ENCODE assay signal across 8 cellular contexts in genomic region chr12:56931474-56931978, GRCh38. TPM values are rescaled to one million over a fixed set of nuclear protein-coding genes. Genes with fewer than 3 reads are reported as not detected.
DNase-seq lines count a peak whose midpoint lies in the region; ATAC-seq and TF ChIP-seq lines count a peak whose summit lies in the region.

No MANE protein-coding gene starts in this region.

- no peaks in the 10 kb centered on the region for H3K9me3 Mint-ChIP-seq in activated CD4-positive, alpha-beta T cell treated with anti-CD3 and anti-CD28 coated beads for 36 hours (ENCODE audit: low read depth)
- no peaks in the 10 kb centered on the region for H3K9me3 Mint-ChIP-seq in activated CD8-positive, alpha-beta memory T cell treated with anti-CD3 and anti-CD28 coated beads, Interleukin-2, amount 10 ng/mL, durations not matched to agents 7 days and 5 days (ENCODE audit: low read depth)

- H3K27me3 ChIP-seq in OCI-LY1 (ENCODE audit: insufficient read depth, low read length): no peaks in the 10 kb centered on the region

- TF ChIP-seq CTCF in OCI-LY1 (IDR thresholded peaks at IDR 0.05; ENCODE audit: low read length) (no peak), fibroblast of mammary gland (conservative IDR thresholded peaks at IDR 0.05; ENCODE audit: control insufficient read depth, insufficient read depth, low read depth, low read length) (no peak)

- peak overlapping the region; percentile 7; the same call in 1 of the 2 replicates for H3K9ac ChIP-seq in OCI-LY1 (ENCODE audit: low read length)

- peak; percentile 28 for DNase-seq in activated CD4-positive, alpha-beta T cell treated with anti-CD3 and anti-CD28 coated beads for 36 hours
- no peak for DNase-seq in activated CD4-positive, alpha-beta T cell treated with anti-CD3 and anti-CD28 coated beads for 4 hours
- peak; percentile 53 for DNase-seq in fibroblast of mammary gland (ENCODE audit: low read depth)
- peak; percentile 22 for DNase-seq in skeletal muscle cell (ENCODE audit: low read depth)
- DNase-seq in activated CD8-positive, alpha-beta memory T cell treated with anti-CD3 and anti-CD28 coated beads, Interleukin-2, amount 10 ng/mL, durations not matched to agents 7 days and 5 days: no peak
- DNase-seq in amniotic stem cell (lab: John Stamatoyannopoulos, UW): no peak

- peaks cover 6% of the 10 kb centered on the region for H3K4me1 Mint-ChIP-seq in activated CD4-positive, alpha-beta T cell treated with anti-CD3 and anti-CD28 coated beads for 36 hours
- peaks cover 3% of the 10 kb centered on the region for H3K4me1 Mint-ChIP-seq in activated CD8-positive, alpha-beta memory T cell treated with anti-CD3 and anti-CD28 coated beads, Interleukin-2, amount 10 ng/mL, durations not matched to agents 7 days and 5 days

- no peaks in the 10 kb centered on the region for H3K36me3 ChIP-seq in OCI-LY1 (ENCODE audit: insufficient read depth, low read length)

- no peaks in the 10 kb centered on the region for H4K20me1 ChIP-seq in OCI-LY1 (ENCODE audit: insufficient read depth, low read length)

- no peaks in the 10 kb centered on the region for H3F3A ChIP-seq in OCI-LY1 (ENCODE audit: insufficient read depth, low read length)

- H3K9me3 ChIP-seq in OCI-LY1 (ENCODE audit: low read length): no peaks in the 10 kb centered on the region

- ATAC-seq in activated CD4-positive, alpha-beta T cell treated with anti-CD3 and anti-CD28 coated beads for 36 hours: no peak
- no peak for ATAC-seq in activated CD8-positive, alpha-beta memory T cell treated with anti-CD3 and anti-CD28 coated beads, Interleukin-2, amount 10 ng/mL, durations not matched to agents 7 days and 5 days
- ATAC-seq in GM18861 (IDR thresholded peaks at IDR 0.05; ENCODE audit: unreplicated experiment): no peak

- H2AFZ ChIP-seq in OCI-LY1 (ENCODE audit: low read length): no peak overlapping the region

- H3K27me3 Mint-ChIP-seq in activated CD4-positive, alpha-beta T cell treated with anti-CD3 and anti-CD28 coated beads for 36 hours: no peaks in the 10 kb centered on the region
- peaks cover 11% of the 10 kb centered on the region for H3K27me3 Mint-ChIP-seq in activated CD8-positive, alpha-beta memory T cell treated with anti-CD3 and anti-CD28 coated beads, Interleukin-2, amount 10 ng/mL, durations not matched to agents 7 days and 5 days

- no peak overlapping the region for H3K4me3 Mint-ChIP-seq in activated CD4-positive, alpha-beta T cell treated with anti-CD3 and anti-CD28 coated beads for 36 hours
- no peak overlapping the region for H3K4me3 Mint-ChIP-seq in activated CD8-positive, alpha-beta memory T cell treated with anti-CD3 and anti-CD28 coated beads, Interleukin-2, amount 10 ng/mL, durations not matched to agents 7 days and 5 days

- H3K9me2 ChIP-seq in OCI-LY1 (ENCODE audit: low read depth, low read length): no peaks in the 10 kb centered on the region

- CTCF ChIA-PET in activated CD4-positive, alpha-beta T cell treated with anti-CD3 and anti-CD28 coated beads for 36 hours (lab: Charles Lee): interaction anchor here (0.5 to 1.1 kb wide), 2 partner anchors 11 to 180 kb away, joined by 3 to 4 read pairs; no protein-coding TSS in a partner anchor
- CTCF ChIA-PET in activated CD8-positive, alpha-beta memory T cell treated with anti-CD3 and anti-CD28 coated beads, Interleukin-2, amount 10 ng/mL, durations not matched to agents 7 days and 5 days (lab: Charles Lee): no interaction called here

- H3K4me1 ChIP-seq in OCI-LY1 (ENCODE audit: insufficient read depth, low read length, severe bottlenecking): peaks cover 7% of the 10 kb centered on the region

- no peaks in the 10 kb centered on the region for H3K79me2 ChIP-seq in OCI-LY1 (ENCODE audit: insufficient read depth, low read length)

- no peak overlapping the region for H3K4me3 ChIP-seq in OCI-LY1 (ENCODE audit: low read depth, low read length, poor library complexity, severe bottlenecking)
- H3K4me3 ChIP-seq in fibroblast of mammary gland (ENCODE audit: control insufficient read depth, low read depth, low read length): no peak overlapping the region
- H3K4me3 ChIP-seq in skeletal muscle cell (ENCODE audit: low read depth, low read length): no peak overlapping the region

- intact Hi-C loops in activated CD4-positive, alpha-beta T cell treated with anti-CD3 and anti-CD28 coated beads for 36 hours (cut with DNase I, micrococcal nuclease): no loop called here

- no peak overlapping the region for H3K27ac Mint-ChIP-seq in activated CD4-positive, alpha-beta T cell treated with anti-CD3 and anti-CD28 coated beads for 36 hours
- no peak overlapping the region for H3K27ac Mint-ChIP-seq in activated CD8-positive, alpha-beta memory T cell treated with anti-CD3 and anti-CD28 coated beads, Interleukin-2, amount 10 ng/mL, durations not matched to agents 7 days and 5 days

- H3K36me3 Mint-ChIP-seq in activated CD4-positive, alpha-beta T cell treated with anti-CD3 and anti-CD28 coated beads for 36 hours (ENCODE audit: low read depth): no peaks in the 10 kb centered on the region
- H3K36me3 Mint-ChIP-seq in activated CD8-positive, alpha-beta memory T cell treated with anti-CD3 and anti-CD28 coated beads, Interleukin-2, amount 10 ng/mL, durations not matched to agents 7 days and 5 days: no peaks in the 10 kb centered on the region

- H3K4me2 ChIP-seq in OCI-LY1 (ENCODE audit: low read length): peak overlapping the region; percentile 13; the same call in 1 of the 2 replicates

- POLR2A ChIA-PET in activated CD4-positive, alpha-beta T cell treated with anti-CD3 and anti-CD28 coated beads for 36 hours (lab: Charles Lee): no interaction called here

- no peak overlapping the region for H3K27ac ChIP-seq in OCI-LY1 (ENCODE audit: low read depth, low read length, poor library complexity, severe bottlenecking)

RNA-seq across cellular contexts. Expression of gene SDR9C7, which starts 2.7 kb away (rescaled TPM):
- not detected for total RNA-seq in activated CD4-positive, alpha-beta T cell treated with anti-CD3 and anti-CD28 coated beads for 36 hours
- not detected for total RNA-seq in activated CD8-positive, alpha-beta memory T cell treated with anti-CD3 and anti-CD28 coated beads, Interleukin-2, amount 10 ng/mL, durations not matched to agents 7 days and 5 days

RNA-seq across cellular contexts. Expression of gene RDH16, which starts 25.9 kb away (rescaled TPM):
- under 1 TPM; 0.18 to 0.32 TPM for total RNA-seq in activated CD4-positive, alpha-beta T cell treated with anti-CD3 and anti-CD28 coated beads for 36 hours
- under 1 TPM; 0.35 to 0.91 TPM for total RNA-seq in activated CD8-positive, alpha-beta memory T cell treated with anti-CD3 and anti-CD28 coated beads, Interleukin-2, amount 10 ng/mL, durations not matched to agents 7 days and 5 days

Comparison
In these comparisons a context has a peak if more than half of its experiments do, and no peak if none do; other contexts are left out.
1. DNase-seq: peak in activated CD4-positive, alpha-beta T cell treated with anti-CD3 and anti-CD28 coated beads for 36 hours (single experiment), fibroblast of mammary gland (single experiment) and skeletal muscle cell (single experiment); none in activated CD4-positive, alpha-beta T cell treated with anti-CD3 and anti-CD28 coated beads for 4 hours (0 of 2), activated CD8-positive, alpha-beta memory T cell treated with anti-CD3 and anti-CD28 coated beads, Interleukin-2, amount 10 ng/mL, durations not matched to agents 7 days and 5 days (single experiment) and amniotic stem cell (single experiment).